Comparison of ENCODE assay signal across 8 cellular contexts in genomic region chr19:41323430-41324125, GRCh38. TPM values are rescaled to one million over a fixed set of nuclear protein-coding genes. Genes with fewer than 3 reads are reported as not detected.
DNase-seq lines count a peak whose midpoint lies in the region; ATAC-seq and TF ChIP-seq lines count a peak whose summit lies in the region.

No MANE protein-coding gene starts in this region.

- H3K36me3 Mint-ChIP-seq in activated naive CD4-positive, alpha-beta T cell treated with anti-CD3 and anti-CD28 coated beads, Interleukin-2, amount 10 ng/mL, durations not matched to agents 7 days and 5 days, result peaks cover 57% of the 10 kb centered on the region
- peaks cover 65% of the 10 kb centered on the region for H3K36me3 Mint-ChIP-seq in activated CD4-positive, alpha-beta memory T cell treated with anti-CD3 and anti-CD28 coated beads, Interleukin-2, amount 10 ng/mL, durations not matched to agents 7 days and 5 days (ENCODE audit: low read depth)

- H3K4me1 Mint-ChIP-seq in activated naive CD4-positive, alpha-beta T cell treated with anti-CD3 and anti-CD28 coated beads, Interleukin-2, amount 10 ng/mL, durations not matched to agents 7 days and 5 days, result peaks cover 46% of the 10 kb centered on the region
- peaks cover 51% of the 10 kb centered on the region for H3K4me1 Mint-ChIP-seq in activated CD4-positive, alpha-beta memory T cell treated with anti-CD3 and anti-CD28 coated beads, Interleukin-2, amount 10 ng/mL, durations not matched to agents 7 days and 5 days

- TF ChIP-seq POLR2A in heart left ventricle (IDR thresholded peaks at IDR 0.05), result no peak

- no peak overlapping the region for H3K4me3 ChIP-seq in heart left ventricle

- DNase-seq in activated naive CD4-positive, alpha-beta T cell treated with anti-CD3 and anti-CD28 coated beads, Interleukin-2, amount 10 ng/mL, durations not matched to agents 7 days and 5 days, result no peak
- DNase-seq in activated naive CD4-positive, alpha-beta T cell treated with anti-CD3 and anti-CD28 coated beads, Interleukin-2, amount 50 U/mL, for 16 hours, result no peak
- DNase-seq in activated CD4-positive, alpha-beta memory T cell treated with anti-CD3 and anti-CD28 coated beads, Interleukin-2, amount 10 ng/mL, durations not matched to agents 7 days and 5 days, result no peak
- peak; percentile 67 to 85 (median 81) for DNase-seq in heart left ventricle
- peak; percentile 84 for DNase-seq in pulmonary artery endothelial cell (ENCODE audit: low read depth, low spot score)
- DNase-seq in NCI-H187 (lab: John Stamatoyannopoulos, UW), result no peak

- H3K4me1 ChIP-seq in heart left ventricle, result peaks cover 4 to 78% (median 73%) of the 10 kb centered on the region in 12 donors

- no peak for TF ChIP-seq CTCF in heart left ventricle (IDR thresholded peaks at IDR 0.05)

- H3K27ac Mint-ChIP-seq in activated naive CD4-positive, alpha-beta T cell treated with anti-CD3 and anti-CD28 coated beads, Interleukin-2, amount 10 ng/mL, durations not matched to agents 7 days and 5 days, result peak overlapping the region; percentile 2
- H3K27ac Mint-ChIP-seq in activated CD4-positive, alpha-beta memory T cell treated with anti-CD3 and anti-CD28 coated beads, Interleukin-2, amount 10 ng/mL, durations not matched to agents 7 days and 5 days, result peak overlapping the region; percentile 34

- no peaks in the 10 kb centered on the region for H3K27me3 Mint-ChIP-seq in activated naive CD4-positive, alpha-beta T cell treated with anti-CD3 and anti-CD28 coated beads, Interleukin-2, amount 10 ng/mL, durations not matched to agents 7 days and 5 days
- no peaks in the 10 kb centered on the region for H3K27me3 Mint-ChIP-seq in activated CD4-positive, alpha-beta memory T cell treated with anti-CD3 and anti-CD28 coated beads, Interleukin-2, amount 10 ng/mL, durations not matched to agents 7 days and 5 days

- H3K9me3 Mint-ChIP-seq in activated naive CD4-positive, alpha-beta T cell treated with anti-CD3 and anti-CD28 coated beads, Interleukin-2, amount 10 ng/mL, durations not matched to agents 7 days and 5 days, result no peaks in the 10 kb centered on the region
- no peaks in the 10 kb centered on the region for H3K9me3 Mint-ChIP-seq in activated CD4-positive, alpha-beta memory T cell treated with anti-CD3 and anti-CD28 coated beads, Interleukin-2, amount 10 ng/mL, durations not matched to agents 7 days and 5 days

- CTCF ChIA-PET in activated naive CD4-positive, alpha-beta T cell treated with anti-CD3 and anti-CD28 coated beads, Interleukin-2, amount 10 ng/mL, durations not matched to agents 7 days and 5 days (lab: Charles Lee), result interaction anchor here (1.2 kb wide), 1 partner anchor 28 kb away, joined by 4 read pairs; no protein-coding TSS in a partner anchor
- CTCF ChIA-PET in activated CD4-positive, alpha-beta memory T cell treated with anti-CD3 and anti-CD28 coated beads, Interleukin-2, amount 10 ng/mL, durations not matched to agents 7 days and 5 days (lab: Charles Lee), result interaction anchor here (1.5 kb wide), 1 partner anchor 29 kb away, joined by 3 read pairs; no protein-coding TSS in a partner anchor

- H3K4me3 Mint-ChIP-seq in activated naive CD4-positive, alpha-beta T cell treated with anti-CD3 and anti-CD28 coated beads, Interleukin-2, amount 10 ng/mL, durations not matched to agents 7 days and 5 days, result no peak overlapping the region
- no peak overlapping the region for H3K4me3 Mint-ChIP-seq in activated CD4-positive, alpha-beta memory T cell treated with anti-CD3 and anti-CD28 coated beads, Interleukin-2, amount 10 ng/mL, durations not matched to agents 7 days and 5 days

- H3K27ac ChIP-seq in heart left ventricle, result peak overlapping the region; percentile 76 to 95 (median 89)

- intact Hi-C loops in heart left ventricle (cut with DNase I), result loop anchor here in 6 of 10 donors (2.0 to 10.0 kb wide), 5 partner anchors 13 to 241 kb away; partner anchors contain the start of genes B3GNT8 (in 1 of the 6) and CCDC97 (in 1 of the 6)

- H3K9me3 ChIP-seq in heart left ventricle, result no peaks in the 10 kb centered on the region

- POLR2A ChIA-PET in activated CD4-positive, alpha-beta memory T cell treated with anti-CD3 and anti-CD28 coated beads, Interleukin-2, amount 10 ng/mL, durations not matched to agents 7 days and 5 days (lab: Charles Lee), result interaction anchor here (1.0 to 7.7 kb wide), 3 partner anchors 14 to 537 kb away, joined by 3 to 42 read pairs (median 11); partner anchors contain the start of genes CCDC97 and RPS19

- no peaks in the 10 kb centered on the region for H3K27me3 ChIP-seq in heart left ventricle

- ATAC-seq in heart left ventricle (peak; percentile 13 to 69 (median 49)), GM21723 (IDR thresholded peaks at IDR 0.05; ENCODE audit: unreplicated experiment) (no peak), GM21381 (IDR thresholded peaks at IDR 0.05; ENCODE audit: unreplicated experiment) (no peak)

- H3K36me3 ChIP-seq in heart left ventricle, result peaks cover 3 to 45% (median 28%) of the 10 kb centered on the region in 9 donors

- WGBS in heart left ventricle, 4 donors, result 52 to 66% (median 60%) methylated on average over 15 to 16 of the region's 16 CpGs

RNA-seq across cellular contexts. Expression of gene CCDC97, which starts 13.6 kb away (rescaled TPM):
- 10 to 100 TPM; 43.0 to 43.4 TPM for total RNA-seq in activated CD4-positive, alpha-beta memory T cell treated with anti-CD3 and anti-CD28 coated beads, Interleukin-2, amount 10 ng/mL, durations not matched to agents 7 days and 5 days
- 10 to 100 TPM; 10.0 to 22.2 (median 14.2) TPM for total RNA-seq in heart left ventricle
- 10 to 100 TPM; 12.8 to 16.0 TPM for polyA plus RNA-seq in heart left ventricle
- 6.1 and 9.1 TPM in 2 replicates for total RNA-seq in pulmonary artery endothelial cell

RNA-seq across cellular contexts. Expression of gene TGFB1, which starts 30.1 kb away (rescaled TPM):
- 100 to 1,000 TPM; 236 to 247 TPM for total RNA-seq in activated CD4-positive, alpha-beta memory T cell treated with anti-CD3 and anti-CD28 coated beads, Interleukin-2, amount 10 ng/mL, durations not matched to agents 7 days and 5 days
- total RNA-seq in heart left ventricle, result 10 to 100 TPM in 8 of 9 donors, 1 to 10 TPM in 1; 9.4 to 68.8 (median 13.9) TPM
- polyA plus RNA-seq in heart left ventricle, result 10 to 100 TPM; 13.4 to 24.0 TPM
- 18.2 and 18.9 TPM in 2 replicates for total RNA-seq in pulmonary artery endothelial cell

RNA-seq across cellular contexts. Expression of gene B9D2, which starts 40.4 kb away (rescaled TPM):
- total RNA-seq in activated CD4-positive, alpha-beta memory T cell treated with anti-CD3 and anti-CD28 coated beads, Interleukin-2, amount 10 ng/mL, durations not matched to agents 7 days and 5 days, result 10 to 100 TPM; 10.8 to 11.2 TPM
- total RNA-seq in heart left ventricle (1 to 10 TPM; 2.0 to 5.1 (median 3.3) TPM), pulmonary artery endothelial cell (7.4 and 10.4 TPM in 2 replicates)
- polyA plus RNA-seq in heart left ventricle, result 10 to 100 TPM in 1 of 2 donors, 1 to 10 TPM in 1; 1.9 to 14.6 TPM

RNA-seq across cellular contexts. Expression of gene TMEM91, which starts 52.8 kb away (rescaled TPM):
- total RNA-seq in activated CD4-positive, alpha-beta memory T cell treated with anti-CD3 and anti-CD28 coated beads, Interleukin-2, amount 10 ng/mL, durations not matched to agents 7 days and 5 days, result 1 to 10 TPM; 8.0 to 9.6 TPM
- 1 to 10 TPM; 1.0 to 5.4 (median 2.5) TPM for total RNA-seq in heart left ventricle
- 1 to 10 TPM; 2.5 to 6.7 TPM for polyA plus RNA-seq in heart left ventricle
- total RNA-seq in pulmonary artery endothelial cell, result 5.2 and 8.1 TPM in 2 replicates

RNA-seq across cellular contexts. Expression of gene HNRNPUL1, which starts 59.4 kb away (rescaled TPM):
- 100 to 1,000 TPM; 373 to 398 TPM for total RNA-seq in activated CD4-positive, alpha-beta memory T cell treated with anti-CD3 and anti-CD28 coated beads, Interleukin-2, amount 10 ng/mL, durations not matched to agents 7 days and 5 days
- 100 to 1,000 TPM in 7 of 9 donors, 10 to 100 TPM in 2; 88.7 to 138 (median 115) TPM for total RNA-seq in heart left ventricle
- 10 to 100 TPM; 64.2 to 91.0 TPM for polyA plus RNA-seq in heart left ventricle
- 76.9 and 85.7 TPM in 2 replicates for total RNA-seq in pulmonary artery endothelial cell

Comparison
In these comparisons a context has a peak if more than half of its experiments do, and no peak if none do; other contexts are left out.
1. DNase-seq: peak in heart left ventricle (5 of 5) and pulmonary artery endothelial cell (single experiment); none in activated naive CD4-positive, alpha-beta T cell treated with anti-CD3 and anti-CD28 coated beads, Interleukin-2, amount 10 ng/mL, durations not matched to agents 7 days and 5 days (single experiment), activated naive CD4-positive, alpha-beta T cell treated with anti-CD3 and anti-CD28 coated beads, Interleukin-2, amount 50 U/mL, for 16 hours (single experiment), activated CD4-positive, alpha-beta memory T cell treated with anti-CD3 and anti-CD28 coated beads, Interleukin-2, amount 10 ng/mL, durations not matched to agents 7 days and 5 days (single experiment) and NCI-H187 (0 of 2).
2. ATAC-seq: peak in heart left ventricle (4 of 4); none in GM21723 (single experiment) and GM21381 (single experiment).